1 cellular context compared by ENCODE assay signal in genomic region chr7:75419693-75420092, GRCh38. TPM values are rescaled to one million over a fixed set of nuclear protein-coding genes. Genes with fewer than 3 reads are reported as not detected.
"Had no signal": no experiment of that assay in that cellular context is flagged by ENCODE, and none has a peak within 500 bp of the region (broad histone marks: within the 10 kb centered on the region; RNA-seq: fewer than 3 reads in every experiment).

No MANE protein-coding gene starts in this region.

RNA-seq across cellular contexts. Expression of gene TRIM73, which starts 24.3 kb away (rescaled TPM):
- total RNA-seq: kidney epithelial cell had no signal
